In genomic region chr20:47172579-47172978, GRCh38 we compare ENCODE assay signal across 1 cellular context.
TF ChIP-seq lines count a peak whose summit lies in the region.

No MANE protein-coding gene starts in this region.

TF ChIP-seq in H1, 55 proteins besides CTCF, POLR2A, EP300 and RAD21 (continued from another document):
- TF ChIP-seq SRF (IDR thresholded peaks at IDR 0.05; ENCODE audit: low read depth, low read length): no peak
